Comparison of ENCODE assay signal across 1 cellular context in genomic region chr1:226436855-226437491, GRCh38.
TF ChIP-seq lines count a peak whose summit lies in the region.

No MANE protein-coding gene starts in this region.

TF ChIP-seq in HCT116, 20 proteins besides CTCF, POLR2A, EP300 and RAD21 (continued from another document):
- TF ChIP-seq REST (IDR thresholded peaks at IDR 0.05; ENCODE audit: low read depth) (no peak), SIN3A (IDR thresholded peaks at IDR 0.05; ENCODE audit: low read depth) (no peak), SRF (IDR thresholded peaks at IDR 0.05; ENCODE audit: low read depth) (no peak)
